Comparison of ENCODE assay signal across 1 cellular context in genomic region chrX:20016618-20016945, GRCh38.
TF ChIP-seq lines count a peak whose summit lies in the region.

No MANE protein-coding gene starts in this region.

TF ChIP-seq in A549, 52 proteins besides CTCF, POLR2A, EP300 and RAD21 (continued from another document):
- TF ChIP-seq HDAC2 (IDR thresholded peaks at IDR 0.05) (no peak), FOXS1 (CRISPR knock-in tag; IDR thresholded peaks at IDR 0.05) (no peak), EHF (CRISPR knock-in tag; IDR thresholded peaks at IDR 0.05) (no peak), MAFK (IDR thresholded peaks at IDR 0.05; ENCODE audit: partially characterized antibody) (peak; percentile 88), BCL3 (IDR thresholded peaks at IDR 0.05) (no peak), CHD2 (IDR thresholded peaks at IDR 0.05; ENCODE audit: low read length, partially characterized antibody) (no peak), PHF8 (IDR thresholded peaks at IDR 0.05; ENCODE audit: borderline replicate concordance, low read depth) (no peak)
